Comparison of ENCODE assay signal across 8 cellular contexts in genomic region chr21:45542242-45542666, GRCh38. TPM values are rescaled to one million over a fixed set of nuclear protein-coding genes. Genes with fewer than 3 reads are reported as not detected.
DNase-seq lines count a peak whose midpoint lies in the region; ATAC-seq and TF ChIP-seq lines count a peak whose summit lies in the region.

Gene SLC19A1, minus strand, starts transcription at chr21:45542440. Its CDS starts 4,481 bp downstream, at chr21:45537959.

- TF ChIP-seq POLR2A in HCT116 (IDR thresholded peaks at IDR 0.05; ENCODE audit: borderline replicate concordance, extremely low read depth, insufficient read depth, insufficient read length): peak; percentile 54

- no TSS peak for BruUV-seq in HCT116 (replicated peaks; lab: Mats Ljungman, UMichigan)

- H3K4me1 ChIP-seq in HCT116 (ENCODE audit: control insufficient read depth in 1 of 2, insufficient read depth in 2 of 2, low read length in 2 of 2): peaks cover 4 to 18% of the 10 kb centered on the region in 2 experiments

- peak within 1 kb of the TSS; percentile 97 for H3K9ac ChIP-seq in HCT116 (ENCODE audit: low read length)

- intact Hi-C loops in HCT116 (cut with micrococcal nuclease): no loop called here

- no peaks in the 10 kb centered on the region for H3K9me2 ChIP-seq in HCT116 (ENCODE audit: insufficient read depth)

- TF ChIP-seq CTCF in GM10266 (IDR thresholded peaks at IDR 0.05; ENCODE audit: control insufficient read depth, insufficient read depth, low read depth, missing control alignments) (peak; percentile 42), HCT116 (IDR thresholded peaks at IDR 0.05 in 2 of 3, conservative IDR thresholded peaks at IDR 0.05 in 1 of 3; ENCODE audit: borderline replicate concordance in 1 of 3, insufficient read depth in 1 of 3, low read depth in 2 of 3, low read length in 2 of 3) (peak in 1 of 3 experiments; percentile 14; a peak in 1 of 6 replicates)

- H3K4me3 ChIP-seq in HCT116 (replicated peaks in 1 of 2; ENCODE audit: low read depth in 1 of 2, low read length in 2 of 2): peak within 1 kb of the TSS; percentile 70 to 92

- POLR2A ChIA-PET in HCT116 (lab: Charles Lee): no interaction called here

- DNase-seq in GM10266 (ENCODE audit: extremely low spot score) (peak; percentile 98), HCT116 (ENCODE audit: low read depth, low spot score) (no peak), NCI-H2171 (lab: John Stamatoyannopoulos, UW) (peak; percentile 67), lung microvascular endothelial cell (ENCODE audit: low read depth in 2 of 2) (peak; percentile 67 to 76)
- peak; percentile 62 to 64 for DNase-seq in activated CD4-positive, alpha-beta T cell treated with anti-CD3 and anti-CD28 coated beads, Interleukin-2, amount 50 U/mL, for 24 hours (ENCODE audit: low read depth in 1 of 2, low spot score in 1 of 2)
- peak; percentile 58 for DNase-seq in effector CD4-positive, alpha-beta T cell
- peak; percentile 68 for DNase-seq in stimulated activated CD8-positive, alpha-beta memory T cell treated with anti-CD3 and anti-CD28 coated beads, Interleukin-12 subunit alpha, Interleukin-12 subunit beta, amount 100 ng/mL, for 4 hours (ENCODE audit: low read depth)

- H3K36me3 ChIP-seq in HCT116 (ENCODE audit: control insufficient read depth in 1 of 2, insufficient read depth in 2 of 2, low read length in 2 of 2): peaks cover 0 to 11% of the 10 kb centered on the region in 2 experiments; a peak in 2 of 4 replicates

- CTCF ChIA-PET in HCT116 (lab: Charles Lee): no interaction called here

- H3K4me2 ChIP-seq in HCT116 (ENCODE audit: low read length): peak within 1 kb of the TSS; percentile 99

- no peaks in the 10 kb centered on the region for H3K9me3 ChIP-seq in HCT116 (ENCODE audit: control insufficient read depth in 1 of 2, insufficient read depth in 1 of 2, low read depth in 1 of 2, low read length in 2 of 2)

- ATAC-seq in HCT116 (peak; percentile 83), HG03439 (IDR thresholded peaks at IDR 0.05; ENCODE audit: unreplicated experiment) (no peak)

- H3K27me3 ChIP-seq in HCT116 (ENCODE audit: insufficient read depth, low read length): no peaks in the 10 kb centered on the region

- peak within 1 kb of the TSS; percentile 63 for H3K27ac ChIP-seq in HCT116 (ENCODE audit: low read depth, low read length)

- peaks cover 40% of the 10 kb centered on the region for H3K79me2 ChIP-seq in HCT116 (ENCODE audit: insufficient read depth, low read length)

- RAD21 ChIA-PET in HCT116 (lab: Charles Lee; ENCODE audit: low non-redundant PET in 1 of 2, low total read pairs in 2 of 2, uncharacterized antibody in 2 of 2, unreplicated experiment in 2 of 2): no interaction called here

- H2AFZ ChIP-seq in HCT116 (ENCODE audit: low read depth, low read length, poor library complexity, severe bottlenecking): no peak within 1 kb of the TSS

- no peaks in the 10 kb centered on the region for H4K20me1 ChIP-seq in HCT116 (ENCODE audit: insufficient read depth)

- TF ChIP-seq RAD21 in HCT116 (IDR thresholded peaks at IDR 0.05; ENCODE audit: low read depth): no peak

TF ChIP-seq in HCT116, 20 proteins besides CTCF, POLR2A, EP300 and RAD21:
- TF ChIP-seq SP1 (IDR thresholded peaks at IDR 0.05; ENCODE audit: low read depth): no peak
- TF ChIP-seq, protein P1, sequence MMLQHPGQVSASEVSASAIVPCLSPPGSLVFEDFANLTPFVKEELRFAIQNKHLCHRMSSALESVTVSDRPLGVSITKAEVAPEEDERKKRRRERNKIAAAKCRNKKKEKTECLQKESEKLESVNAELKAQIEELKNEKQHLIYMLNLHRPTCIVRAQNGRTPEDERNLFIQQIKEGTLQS (IDR thresholded peaks at IDR 0.05): no peak
- no peak for TF ChIP-seq TCF7L2 (IDR thresholded peaks at IDR 0.05; ENCODE audit: borderline replicate concordance, extremely low read depth, insufficient read depth, insufficient read length)
- no peak for TF ChIP-seq CBX3 (IDR thresholded peaks at IDR 0.05; ENCODE audit: low read depth)
- no peak for TF ChIP-seq EZH2 (IDR thresholded peaks at IDR 0.05)
- TF ChIP-seq YY1 (IDR thresholded peaks at IDR 0.05; ENCODE audit: extremely low read depth, insufficient replicate concordance, low read depth, low read length): peak; percentile 2
- TF ChIP-seq ELF1 (IDR thresholded peaks at IDR 0.05; ENCODE audit: borderline replicate concordance, low read depth): no peak
- TF ChIP-seq EGR1 (IDR thresholded peaks at IDR 0.05; ENCODE audit: low read depth): no peak
- TF ChIP-seq SIN3A (IDR thresholded peaks at IDR 0.05; ENCODE audit: low read depth): no peak
- no peak for TF ChIP-seq ZNF274 (IDR thresholded peaks at IDR 0.05; ENCODE audit: low read depth, low read length)
- TF ChIP-seq ZFX (IDR thresholded peaks at IDR 0.05): 0 out of 2 replicates have a peak, but pooled peaks have one; percentile 26
- TF ChIP-seq POLR2AphosphoS5 (IDR thresholded peaks at IDR 0.05; ENCODE audit: low read depth, low read length): peak; percentile 52

RNA-seq across cellular contexts. Expression of gene SLC19A1, which starts in this region (rescaled TPM):
- total RNA-seq in HCT116 (2021; ENCODE audit: unreplicated experiment): 50.2 TPM
- 23.8 and 27.8 TPM in 2 replicates for polyA plus RNA-seq in HCT116 (2012)
- 4.4 and 5.2 TPM in 2 replicates for total RNA-seq in lung microvascular endothelial cell
